In genomic region chr11:58578635-58579191, GRCh38 we compare ENCODE assay signal across 1 cellular context.
TF ChIP-seq lines count a peak whose summit lies in the region.

TSS of gene ZFP91 (plus strand) at chr11:58579063. CDS start at chr11:58579282, 219 bp downstream.

TF ChIP-seq in K562, 482 proteins besides CTCF, POLR2A, EP300 and RAD21 (continued from another document):
- TF ChIP-seq ARID4B (CRISPR knock-in tag; IDR thresholded peaks at IDR 0.05) (no peak), ZBTB1 (CRISPR knock-in tag; IDR thresholded peaks at IDR 0.05; ENCODE audit: borderline replicate concordance, low read depth) (no peak), ZNF311 (CRISPR knock-in tag; IDR thresholded peaks at IDR 0.05) (no peak), EP400 (IDR thresholded peaks at IDR 0.05) (peak; percentile 79), ZNF324 (CRISPR knock-in tag; IDR thresholded peaks at IDR 0.05) (0 out of 2 replicates have a peak, but pooled peaks have one; percentile 22), TCF7 (IDR thresholded peaks at IDR 0.05; ENCODE audit: borderline replicate concordance) (no peak), SETDB1 (IDR thresholded peaks at IDR 0.05; ENCODE audit: low read length) (no peak), NCOR1 (IDR thresholded peaks at IDR 0.05) (0 out of 2 replicates have a peak, but pooled peaks have one; percentile 20), SMAD2 (IDR thresholded peaks at IDR 0.05; ENCODE audit: low read depth, low read length) (no peak), BRD9 (IDR thresholded peaks at IDR 0.05; ENCODE audit: low read depth, partially characterized antibody) (peak; percentile 86), ZBTB9 (CRISPR knock-in tag; IDR thresholded peaks at IDR 0.05) (peak; percentile 53), THAP12 (CRISPR knock-in tag; IDR thresholded peaks at IDR 0.05) (peak; percentile 63), ZHX1 (conservative IDR thresholded peaks at IDR 0.05; ENCODE audit: low read length) (peak; percentile 96)
